In genomic region chr10:76114556-76114955, GRCh38 we compare ENCODE assay signal across 17 cellular contexts.
DNase-seq lines count a peak whose midpoint lies in the region; ATAC-seq and TF ChIP-seq lines count a peak whose summit lies in the region.
"Had no signal": no experiment of that assay in that cellular context is flagged by ENCODE, and none has a peak within 500 bp of the region (broad histone marks: within the 10 kb centered on the region; RNA-seq: fewer than 3 reads in every experiment).

No MANE protein-coding gene starts in this region.

- no peak overlapping the region for H3K23ac ChIP-seq in neuronal stem cell (ENCODE audit: low read depth, low read length, poor library complexity)
- H3K23ac ChIP-seq in H9 (ENCODE audit: insufficient read length, low read depth, low read length): no peak overlapping the region

- no peak overlapping the region for H3K4me2 ChIP-seq in neuronal stem cell (ENCODE audit: insufficient read depth, low read length, poor library complexity, severe bottlenecking)
- H3K4me2 ChIP-seq in H9 (ENCODE audit: insufficient read depth, insufficient read length, low read length): no peak overlapping the region

- H3K4me3 Mint-ChIP-seq in chondrocyte (ENCODE audit: unreplicated experiment) (peak overlapping the region; percentile 19), H9 (no peak overlapping the region)
- H3K4me3 Mint-ChIP-seq: activated naive CD4-positive, alpha-beta T cell treated with anti-CD3 and anti-CD28 coated beads for 36 hours had no signal

- no peak for ATAC-seq in HG03571 (IDR thresholded peaks at IDR 0.05; ENCODE audit: unreplicated experiment)
- ATAC-seq in HG03439 (IDR thresholded peaks at IDR 0.05; ENCODE audit: unreplicated experiment): no peak

- H3K79me1 ChIP-seq in neuronal stem cell (ENCODE audit: low read depth, low read length) (no peaks in the 10 kb centered on the region), H9 (ENCODE audit: insufficient read depth, low read depth, low read length, poor library complexity, severe bottlenecking) (no peaks in the 10 kb centered on the region)

- H4K91ac ChIP-seq in neuronal stem cell (ENCODE audit: low read depth, low read length, poor library complexity) (no peak overlapping the region), H9 (ENCODE audit: insufficient read length, low read depth, low read length) (no peak overlapping the region)

- H2AK5ac ChIP-seq in neuronal stem cell (ENCODE audit: low read depth, low read length) (no peak overlapping the region), H9 (ENCODE audit: insufficient read length, low read length) (no peak overlapping the region)

- H2BK5ac ChIP-seq in neuronal stem cell (ENCODE audit: low read length) (no peak overlapping the region), H9 (ENCODE audit: insufficient read length, low read length) (no peak overlapping the region)

- H4K8ac ChIP-seq in neuronal stem cell (ENCODE audit: low read depth, low read length) (no peak overlapping the region), H9 (replicated peaks; ENCODE audit: insufficient read length, low read depth, low read length) (no peak overlapping the region)

- no peak overlapping the region for H3K4ac ChIP-seq in neuronal stem cell (ENCODE audit: low read length)
- no peak overlapping the region for H3K4ac ChIP-seq in H9 (ENCODE audit: low read depth, low read length)

- H2BK20ac ChIP-seq in H9 (ENCODE audit: low read depth, low read length, poor library complexity, severe bottlenecking): no peak overlapping the region

- no peak overlapping the region for H2BK15ac ChIP-seq in neuronal stem cell (ENCODE audit: low read length)
- H2BK15ac ChIP-seq in H9 (ENCODE audit: low read depth, low read length): no peak overlapping the region

- H2BK120ac ChIP-seq in neuronal stem cell (ENCODE audit: low read depth, low read length) (no peak overlapping the region), H9 (ENCODE audit: low read depth, low read length, poor library complexity, severe bottlenecking) (no peak overlapping the region)

- WGBS in neuronal stem cell (ENCODE audit: extremely low coverage in 2 of 2, insufficient read length in 2 of 2, insufficient replicate concordance in 1 of 2), 2 donors: no CpG with 5 or more reads among the region's 8 CpGs
- no CpG with 5 or more reads among the region's 8 CpGs for WGBS in H9 (ENCODE audit: extremely low coverage, insufficient read length, low lambda C conversion rate)

- H3K27me3 Mint-ChIP-seq in chondrocyte (ENCODE audit: low read depth) (peaks cover 3% of the 10 kb centered on the region), H9 (ENCODE audit: low read depth) (peaks cover 21% of the 10 kb centered on the region)

- H3K9me3 Mint-ChIP-seq in chondrocyte (ENCODE audit: low read depth) (peaks cover 8% of the 10 kb centered on the region), H9 (no peaks in the 10 kb centered on the region)
- H3K9me3 Mint-ChIP-seq: activated naive CD4-positive, alpha-beta T cell treated with anti-CD3 and anti-CD28 coated beads for 36 hours had no signal

- H2AFZ ChIP-seq in neuronal stem cell (ENCODE audit: low read length) (no peak overlapping the region), H9 (ENCODE audit: low read length) (no peak overlapping the region)

- no peak overlapping the region for H3K18ac ChIP-seq in neuronal stem cell (ENCODE audit: low read length)
- no peak overlapping the region for H3K18ac ChIP-seq in H9 (ENCODE audit: insufficient read length, low read depth, low read length)

- H3K23me2 ChIP-seq in H9 (ENCODE audit: insufficient read length, low read depth, low read length, poor library complexity, severe bottlenecking): no peaks in the 10 kb centered on the region

- no peak overlapping the region for H4K5ac ChIP-seq in H9 (ENCODE audit: insufficient read length, low read depth, low read length)

- H3K9me3 ChIP-seq in neuronal stem cell (replicated peaks in 1 of 2; ENCODE audit: control insufficient read depth in 2 of 2, insufficient read depth in 1 of 2, low read depth in 1 of 2, low read length in 2 of 2): no peaks in the 10 kb centered on the region
- no peaks in the 10 kb centered on the region for H3K9me3 ChIP-seq in H9 (ENCODE audit: control insufficient read depth, low read depth, low read length)
- H3K9me3 ChIP-seq: ovary, Peyer's patch had no signal

- no peaks in the 10 kb centered on the region for H3K79me2 ChIP-seq in H9 (ENCODE audit: insufficient read depth, low read length)

- no peak overlapping the region for H3K9ac ChIP-seq in neuronal stem cell (ENCODE audit: low read depth, low read length, poor library complexity)
- no peak overlapping the region for H3K9ac ChIP-seq in H9 (ENCODE audit: extremely low read depth, insufficient read length, low read length)

- H3K27ac Mint-ChIP-seq in chondrocyte (ENCODE audit: unreplicated experiment) (peak overlapping the region; percentile 81), H9 (no peak overlapping the region)
- H3K27ac Mint-ChIP-seq: activated naive CD4-positive, alpha-beta T cell treated with anti-CD3 and anti-CD28 coated beads for 36 hours had no signal

- H3K56ac ChIP-seq in H9 (ENCODE audit: insufficient read length, low read depth, low read length): no peak overlapping the region

- H2BK12ac ChIP-seq in neuronal stem cell (ENCODE audit: low read length) (no peak overlapping the region), H9 (ENCODE audit: insufficient read length, low read depth, low read length) (no peak overlapping the region)

- no peak overlapping the region for H3T11ph ChIP-seq in H9 (ENCODE audit: low read length)

- H3K36me3 Mint-ChIP-seq in chondrocyte (ENCODE audit: low read depth): peaks cover 4% of the 10 kb centered on the region
- no peaks in the 10 kb centered on the region; a peak in 1 of 7 replicates for H3K36me3 Mint-ChIP-seq in H9 (ENCODE audit: insufficient read depth in 1 of 3, low read depth in 3 of 3)

- H3K14ac ChIP-seq in neuronal stem cell (ENCODE audit: low read length): no peak overlapping the region
- no peak overlapping the region for H3K14ac ChIP-seq in H9 (ENCODE audit: insufficient read depth, low read length)

- H3K27me3 ChIP-seq in neuronal stem cell (ENCODE audit: control insufficient read depth in 3 of 3, insufficient read depth in 3 of 3, low read depth in 1 of 3, low read length in 3 of 3) (peaks cover 0 to 7% (median 0%) of the 10 kb centered on the region in 3 experiments), H9 (ENCODE audit: insufficient read depth, low read length) (no peaks in the 10 kb centered on the region; the same call in 1 of the 2 replicates)
- H3K27me3 ChIP-seq: ovary, Peyer's patch had no signal

- no peaks in the 10 kb centered on the region for H3K36me3 ChIP-seq in neuronal stem cell (replicated peaks in 1 of 2; ENCODE audit: control insufficient read depth in 2 of 2, insufficient read depth in 2 of 2, low read length in 2 of 2)
- H3K36me3 ChIP-seq: ovary, Peyer's patch had no signal

- no peak for TF ChIP-seq CTCF in chondrocyte (IDR thresholded peaks at IDR 0.05)
- no peak for TF ChIP-seq CTCF in H9 (conservative IDR thresholded peaks at IDR 0.05)

- H4K20me1 ChIP-seq in H9 (ENCODE audit: control insufficient read depth, insufficient read depth, insufficient read length): no peaks in the 10 kb centered on the region

- peak overlapping the region; percentile 9 for H3K27ac ChIP-seq in neuronal stem cell (replicated peaks; ENCODE audit: low read length)
- no peak overlapping the region for H3K27ac ChIP-seq in H9 (ENCODE audit: insufficient read length, low read depth, low read length)
- H3K27ac ChIP-seq: ovary, Peyer's patch had no signal

- H3K4me1 Mint-ChIP-seq in chondrocyte (ENCODE audit: low read depth) (peaks cover 60% of the 10 kb centered on the region), H9 (peaks cover 10 to 25% of the 10 kb centered on the region in 2 experiments)

- no peak overlapping the region for H3K4me3 ChIP-seq in neuronal stem cell (ENCODE audit: low read length in 2 of 2)
- H3K4me3 ChIP-seq: ovary, Peyer's patch had no signal

- DNase-seq in DMS53 (lab: John Stamatoyannopoulos, UW): peak; percentile 90
- DNase-seq in NCI-H2081 (lab: John Stamatoyannopoulos, UW): peak; percentile 35 to 67
- no peak for DNase-seq in chondrocyte (ENCODE audit: low spot score)
- DNase-seq in neuronal stem cell (ENCODE audit: low spot score): no peak
- DNase-seq in H9: no peak
- no peak for DNase-seq in SW 1271 (lab: John Stamatoyannopoulos, UW)
- DNase-seq: activated CD4-positive, alpha-beta T cell treated with anti-CD3 and anti-CD28 coated beads for 1 hour; activated naive CD4-positive, alpha-beta T cell treated with anti-CD3 and anti-CD28 coated beads for 36 hours; central memory CD4-positive, alpha-beta T cell; DMS79; H7; midbrain; ovary; Peyer's patch; substantia nigra had no signal

- H3K4me1 ChIP-seq in neuronal stem cell (ENCODE audit: control insufficient read depth in 2 of 2, insufficient read depth in 1 of 2, low read depth in 1 of 2, low read length in 2 of 2) (peaks cover 11 to 29% of the 10 kb centered on the region in 2 donors), H9 (ENCODE audit: insufficient read depth, low read length) (no peaks in the 10 kb centered on the region)

Comparison
In these comparisons a context has a peak if more than half of its experiments do, and no peak if none do; other contexts are left out.
1. DNase-seq: peak in DMS53 (single experiment) and NCI-H2081 (2 of 2); none in chondrocyte (single experiment), neuronal stem cell (single experiment), H9 (single experiment) and SW 1271 (0 of 2).